ENCODE assay signal across 8 cellular contexts in genomic region chr1:33081554-33082305, GRCh38. TPM values are rescaled to one million over a fixed set of nuclear protein-coding genes. Genes with fewer than 3 reads are reported as not detected.
A peak's percentile ranks its signal among the peaks of the same experiment; 100 is the strongest.
DNase-seq lines count a peak whose midpoint lies in the region; ATAC-seq and TF ChIP-seq lines count a peak whose summit lies in the region.

No MANE protein-coding gene starts in this region.

- H2AK9ac ChIP-seq in IMR-90 (replicated peaks; ENCODE audit: low read depth, low read length, poor library complexity): peak overlapping the region; percentile 47

- peaks cover 38% of the 10 kb centered on the region for H3K4me1 Mint-ChIP-seq in stimulated activated naive CD8-positive, alpha-beta T cell treated with anti-CD3 and anti-CD28 coated beads, Interleukin-15, amount 100 ng/mL, for 72 hours

- no peak overlapping the region for H4K5ac ChIP-seq in IMR-90 (ENCODE audit: low read depth, low read length)

- no TSS peak for BruUV-seq in IMR-90 (replicated peaks; lab: Mats Ljungman, UMichigan)

- H3K18ac ChIP-seq in IMR-90 (ENCODE audit: low read depth, low read length): no peak overlapping the region; the same call in 1 of the 2 replicates

- peak overlapping the region in 1 of 2 experiments; percentile 50; a peak in 1 of 4 replicates for H4K8ac ChIP-seq in IMR-90 (ENCODE audit: low read depth in 2 of 2, low read length in 2 of 2)

- no peaks in the 10 kb centered on the region for H3K9me1 ChIP-seq in IMR-90 (ENCODE audit: insufficient read depth, low read length)

- no peak overlapping the region for H2BK20ac ChIP-seq in IMR-90 (ENCODE audit: low read depth, low read length)

- H3K9me3 ChIP-seq in IMR-90 (ENCODE audit: control insufficient read depth, insufficient read depth, low read length) (no peaks in the 10 kb centered on the region), ascending aorta (no peaks in the 10 kb centered on the region)

- H3K4me3 Mint-ChIP-seq in stimulated activated naive CD8-positive, alpha-beta T cell treated with anti-CD3 and anti-CD28 coated beads, Interleukin-15, amount 100 ng/mL, for 72 hours: peak overlapping the region; percentile 79 to 90

- peak overlapping the region; percentile 87 for H3K4me2 ChIP-seq in IMR-90 (ENCODE audit: low read depth, low read length)

- H3K9ac ChIP-seq in IMR-90 (ENCODE audit: low read depth, low read length): peak overlapping the region; percentile 71

- peak overlapping the region; percentile 47; the same call in 1 of the 2 replicates for H3K4ac ChIP-seq in IMR-90 (ENCODE audit: low read depth, low read length)

- no peak overlapping the region for H3K56ac ChIP-seq in IMR-90 (ENCODE audit: extremely low read depth, insufficient read depth, low read length)

- H3K4me1 ChIP-seq in IMR-90 (ENCODE audit: control insufficient read depth, insufficient read depth, low read length) (no peaks in the 10 kb centered on the region; the same call in none of the 2 replicates), ascending aorta (peaks cover 0 to 14% of the 10 kb centered on the region in 2 donors), foreskin keratinocyte (no peaks in the 10 kb centered on the region)

- ATAC-seq in IMR-90 (ENCODE audit: low read depth): peak; percentile 6
- ATAC-seq in stimulated activated naive CD8-positive, alpha-beta T cell treated with anti-CD3 and anti-CD28 coated beads, Interleukin-15, amount 100 ng/mL, for 72 hours: peak; percentile 6
- ATAC-seq in foreskin keratinocyte: no peak

- dilution Hi-C loops in IMR-90 (cut with HindIII; ENCODE audit: low sequenced_read_pairs, unreplicated experiment): no loop called here

- DNase-seq in IMR-90 (no peak), ascending aorta (ENCODE audit: low spot score in 2 of 2) (no peak), kidney epithelial cell (ENCODE audit: low read depth) (no peak), Ammon's horn (ENCODE audit: low spot score) (no peak), NOMO-1 (lab: John Stamatoyannopoulos, UW; ENCODE audit: unreplicated experiment in 2 of 2) (no peak), foreskin keratinocyte (no peak), DMS79 treated with DMSO at 0.1 percent for 48 hours (lab: John Stamatoyannopoulos, UW) (no peak)
- no peak for DNase-seq in stimulated activated naive CD8-positive, alpha-beta T cell treated with anti-CD3 and anti-CD28 coated beads, Interleukin-15, amount 100 ng/mL, for 72 hours

- H2BK15ac ChIP-seq in IMR-90 (ENCODE audit: low read depth, low read length): no peak overlapping the region

- peaks cover 5 to 24% of the 10 kb centered on the region in 2 experiments; a peak in 2 of 4 replicates for H3K79me1 ChIP-seq in IMR-90 (ENCODE audit: low read depth in 1 of 2, low read length in 2 of 2)

- H3K36me3 ChIP-seq in IMR-90 (ENCODE audit: control insufficient read depth, insufficient read depth, low read length) (no peaks in the 10 kb centered on the region), ascending aorta (no peaks in the 10 kb centered on the region), kidney epithelial cell (ENCODE audit: control insufficient read depth, insufficient read depth, low read length) (no peaks in the 10 kb centered on the region)

- H2BK120ac ChIP-seq in IMR-90 (ENCODE audit: low read depth, low read length): no peak overlapping the region

- peak overlapping the region; percentile 91 for H2AFZ ChIP-seq in IMR-90 (replicated peaks; ENCODE audit: low read length, poor library complexity)

- no peak overlapping the region for H2AK5ac ChIP-seq in IMR-90 (ENCODE audit: low read depth, low read length)

- H4K91ac ChIP-seq in IMR-90 (ENCODE audit: insufficient read depth, low read depth, low read length): no peak overlapping the region

- in situ Hi-C loops in IMR-90 (cut with MboI; ENCODE audit: low sequenced_read_pairs): loop anchor here (25.0 kb wide), 1 partner anchor 531 kb away; no protein-coding TSS in a partner anchor

- H4K20me1 ChIP-seq in IMR-90 (ENCODE audit: insufficient read depth, low read length): 0 out of 2 replicates have a peak, but pooled peaks cover 3% of the 10 kb centered on the region

- CTCF ChIA-PET in IMR-90 (lab: Yijun Ruan, JAX): no interaction called here

- peak overlapping the region; percentile 89 for H3K4me3 ChIP-seq in IMR-90 (ENCODE audit: insufficient read depth, low read depth, low read length)
- peak overlapping the region; percentile 70 to 91 for H3K4me3 ChIP-seq in ascending aorta
- H3K4me3 ChIP-seq in kidney epithelial cell (ENCODE audit: low read depth, low read length): peak overlapping the region; percentile 73

- TF ChIP-seq POLR2A in IMR-90 (IDR thresholded peaks at IDR 0.05; ENCODE audit: low read depth, low read length): no peak

- no peaks in the 10 kb centered on the region for H3K27me3 Mint-ChIP-seq in stimulated activated naive CD8-positive, alpha-beta T cell treated with anti-CD3 and anti-CD28 coated beads, Interleukin-15, amount 100 ng/mL, for 72 hours

- H3K27me3 ChIP-seq in IMR-90 (ENCODE audit: control insufficient read depth, insufficient read depth, low read length) (no peaks in the 10 kb centered on the region), ascending aorta (no peaks in the 10 kb centered on the region), kidney epithelial cell (ENCODE audit: control insufficient read depth, insufficient read depth, low read length) (peaks cover 3% of the 10 kb centered on the region), foreskin keratinocyte (no peaks in the 10 kb centered on the region)

- H3K23ac ChIP-seq in IMR-90 (ENCODE audit: low read depth, low read length): peak overlapping the region; percentile 72

- no peaks in the 10 kb centered on the region for H3K9me3 Mint-ChIP-seq in stimulated activated naive CD8-positive, alpha-beta T cell treated with anti-CD3 and anti-CD28 coated beads, Interleukin-15, amount 100 ng/mL, for 72 hours

- POLR2A ChIA-PET in IMR-90 (lab: Charles Lee; ENCODE audit: unreplicated experiment): no interaction called here

- no peak overlapping the region for H3K14ac ChIP-seq in IMR-90 (replicated peaks; ENCODE audit: low read depth, low read length)

- intact Hi-C loops in IMR-90 (cut with micrococcal nuclease): loop anchor here (10.0 kb wide), 1 partner anchor 257 kb away; no protein-coding TSS in a partner anchor
- intact Hi-C loops in ascending aorta (cut with DNase I): loop anchor here (5.0 to 10.0 kb wide), 3 partner anchors 149 to 367 kb away; no protein-coding TSS in a partner anchor

- no peak for TF ChIP-seq RAD21 in IMR-90 (IDR thresholded peaks at IDR 0.05; ENCODE audit: low read length)

- H3K27ac ChIP-seq in IMR-90 (ENCODE audit: insufficient read depth, low read length) (no peak overlapping the region; the same call in 1 of the 2 replicates), ascending aorta (peak overlapping the region in 1 of 2 donors; percentile 11), foreskin keratinocyte (no peak overlapping the region)

- WGBS in IMR-90 (ENCODE audit: extremely low coverage in 2 of 2, insufficient read length in 1 of 2), 2 experiments: 6% methylated on average over 10 of the region's 35 CpGs; no CpG with 5 or more reads in 1 of the 2 experiments

- no peak for TF ChIP-seq CTCF in IMR-90 (conservative IDR thresholded peaks at IDR 0.05; ENCODE audit: low read depth, low read length)
- no peak for TF ChIP-seq CTCF in ascending aorta (IDR thresholded peaks at IDR 0.05)
- no peak for TF ChIP-seq CTCF in kidney epithelial cell (IDR thresholded peaks at IDR 0.05; ENCODE audit: insufficient read depth, low read length, poor library complexity, severe bottlenecking)
- TF ChIP-seq CTCF in foreskin keratinocyte (conservative IDR thresholded peaks at IDR 0.05): no peak

- H2BK5ac ChIP-seq in IMR-90 (ENCODE audit: low read depth, low read length, poor library complexity, severe bottlenecking): no peak overlapping the region

- H3K27ac Mint-ChIP-seq in stimulated activated naive CD8-positive, alpha-beta T cell treated with anti-CD3 and anti-CD28 coated beads, Interleukin-15, amount 100 ng/mL, for 72 hours: peak overlapping the region in 1 of 2 donors; percentile 78

TF ChIP-seq in IMR-90, 13 proteins besides CTCF, POLR2A, EP300 and RAD21:
- TF ChIP-seq CEBPB (IDR thresholded peaks at IDR 0.05; ENCODE audit: low read depth, low read length) (no peak), ELK1 (IDR thresholded peaks at IDR 0.05; ENCODE audit: borderline replicate concordance, low read depth, low read length) (no peak), CHD1 (IDR thresholded peaks at IDR 0.05; ENCODE audit: low read depth, low read length) (no peak), MXI1 (IDR thresholded peaks at IDR 0.05; ENCODE audit: borderline replicate concordance, low read depth, low read length) (no peak), FOS (IDR thresholded peaks at IDR 0.05; ENCODE audit: low read depth, low read length) (no peak), MAZ (IDR thresholded peaks at IDR 0.05; ENCODE audit: borderline replicate concordance, low read depth, low read length) (no peak), BHLHE40 (IDR thresholded peaks at IDR 0.05; ENCODE audit: low read depth, low read length) (no peak), RCOR1 (IDR thresholded peaks at IDR 0.05; ENCODE audit: insufficient replicate concordance, low read length) (no peak), MAFK (IDR thresholded peaks at IDR 0.05; ENCODE audit: low read depth, low read length) (no peak)

RNA-seq across cellular contexts. Expression of gene AZIN2, which starts 0.8 kb away (rescaled TPM):
- total RNA-seq in IMR-90 (2012; rRNA removed): 2.2 and 4.7 TPM in 2 replicates
- polyA plus RNA-seq in IMR-90 (2012; rRNA removed): 8.0 and 8.9 TPM in 2 replicates
- polyA plus RNA-seq in IMR-90 (2012; cell fraction: cytosol; rRNA removed): 7.5 and 10.8 TPM in 2 replicates
- 26.2 and 26.3 TPM in 2 replicates for polyA plus RNA-seq in IMR-90 (2012; cell fraction: nucleus; rRNA removed; ENCODE audit: low replicate concordance)
- total RNA-seq in ascending aorta: 3.5 TPM
- total RNA-seq in kidney epithelial cell: 2.8 and 4.0 TPM in 2 replicates
- total RNA-seq in foreskin keratinocyte: 2.4 and 4.8 TPM in 2 replicates
- polyA plus RNA-seq in foreskin keratinocyte: 3.1 and 3.4 TPM in 2 replicates

RNA-seq across cellular contexts. Expression of gene AK2, which starts 45.0 kb away (rescaled TPM):
- total RNA-seq in IMR-90 (2012; rRNA removed): 118 and 168 TPM in 2 replicates
- polyA plus RNA-seq in IMR-90 (2012; rRNA removed): 152 and 203 TPM in 2 replicates
- polyA plus RNA-seq in IMR-90 (2012; cell fraction: cytosol; rRNA removed): 77.4 and 134 TPM in 2 replicates
- 53.9 and 195 TPM in 2 replicates for polyA plus RNA-seq in IMR-90 (2012; cell fraction: nucleus; rRNA removed; ENCODE audit: low replicate concordance)
- total RNA-seq in ascending aorta: 68.4 TPM
- 156 and 161 TPM in 2 replicates for total RNA-seq in kidney epithelial cell
- total RNA-seq in foreskin keratinocyte: 177 and 204 TPM in 2 replicates
- 159 and 195 TPM in 2 replicates for polyA plus RNA-seq in foreskin keratinocyte
